Comparison of ENCODE assay signal across 32 cellular contexts in genomic region chr7:82625377-82625776, GRCh38.
DNase-seq lines count a peak whose midpoint lies in the region; ATAC-seq and TF ChIP-seq lines count a peak whose summit lies in the region.
"Had no signal": no experiment of that assay in that cellular context is flagged by ENCODE, and none has a peak within 500 bp of the region (broad histone marks: within the 10 kb centered on the region; RNA-seq: fewer than 3 reads in every experiment).

No MANE protein-coding gene starts in this region.

- TF ChIP-seq CTCF in BE2C (IDR thresholded peaks at IDR 0.05; ENCODE audit: low read depth, low read length) (peak; percentile 23; the same call in 1 of the 2 replicates), LNCAP (IDR thresholded peaks at IDR 0.05) (peak; percentile 37; the same call in 1 of the 2 replicates), choroid plexus epithelial cell (conservative IDR thresholded peaks at IDR 0.05; ENCODE audit: low read depth, low read length) (peak; percentile 32), mesothelial cell of epicardium (IDR thresholded peaks at IDR 0.05; ENCODE audit: unreplicated experiment) (no peak)

- H3K4me1 Mint-ChIP-seq in mesothelial cell of epicardium, result no peaks in the 10 kb centered on the region
- H3K4me1 Mint-ChIP-seq: activated CD4-positive, alpha-beta T cell treated with anti-CD3 and anti-CD28 coated beads, Interleukin-2, amount 10 ng/mL, durations not matched to agents 24 days and 14 days; activated naive CD8-positive, alpha-beta T cell treated with anti-CD3 and anti-CD28 coated beads for 36 hours; stimulated activated memory B cell treated with anti-CD40 and anti-IgM and Interleukin-4, amounts not matched to agents 10 μg/mL and 1 μg/mL and 100 μg/mL, for 72 hours had no signal

- DNase-seq in BE2C (no peak), choroid plexus epithelial cell (ENCODE audit: low read depth) (peak; percentile 18), iris pigment epithelial cell (ENCODE audit: low read depth) (peak; percentile 20), mesothelial cell of epicardium (ENCODE audit: low spot score in 2 of 2, unreplicated experiment in 2 of 2) (no peak)
- DNase-seq: activated CD4-positive, alpha-beta T cell treated with anti-CD3 and anti-CD28 coated beads, Interleukin-2, amount 10 ng/mL, durations not matched to agents 24 days and 14 days; activated effector memory CD4-positive, alpha-beta T cell treated with anti-CD3 and anti-CD28 coated beads, Interleukin-2, amount 50 U/mL, for 16 hours; activated naive CD8-positive, alpha-beta T cell treated with anti-CD3 and anti-CD28 coated beads for 36 hours; activated T-cell treated with anti-CD3 and anti-CD28 coated beads, Interleukin-2, amount 50 U/mL, for 24 hours; aorta; cortex of kidney; effector memory CD8-positive, alpha-beta T cell; gastrocnemius medialis; H7; left colon; MV-4-11; NCI-H1694; NCI-H82; occipital lobe; psoas muscle; RPMI8226; SJCRH30; substantia nigra; T1000 had no signal

- no peaks in the 10 kb centered on the region for H3K27me3 Mint-ChIP-seq in mesothelial cell of epicardium (ENCODE audit: low read depth)
- H3K27me3 Mint-ChIP-seq: activated CD4-positive, alpha-beta T cell treated with anti-CD3 and anti-CD28 coated beads, Interleukin-2, amount 10 ng/mL, durations not matched to agents 24 days and 14 days; activated naive CD8-positive, alpha-beta T cell treated with anti-CD3 and anti-CD28 coated beads for 36 hours; activated T-cell treated with anti-CD3 and anti-CD28 coated beads, Interleukin-2, amount 50 U/mL, for 24 hours; effector memory CD8-positive, alpha-beta T cell; natural killer cell treated with Interleukin-12 subunit alpha and Interleukin-12 subunit beta and Interleukin-15 and Interleukin-18, amount 100 ng/mL, for 72 hours; stimulated activated memory B cell treated with anti-CD40 and anti-IgM and Interleukin-4, amounts not matched to agents 10 μg/mL and 1 μg/mL and 100 μg/mL, for 72 hours; type B pancreatic cell had no signal

- H3K36me3 Mint-ChIP-seq in mesothelial cell of epicardium, result no peaks in the 10 kb centered on the region
- H3K36me3 Mint-ChIP-seq: activated naive CD8-positive, alpha-beta T cell treated with anti-CD3 and anti-CD28 coated beads for 36 hours; natural killer cell treated with Interleukin-12 subunit alpha and Interleukin-12 subunit beta and Interleukin-15 and Interleukin-18, amount 100 ng/mL, for 72 hours; stimulated activated memory B cell treated with anti-CD40 and anti-IgM and Interleukin-4, amounts not matched to agents 10 μg/mL and 1 μg/mL and 100 μg/mL, for 72 hours; type B pancreatic cell had no signal

- no peak overlapping the region for H3K4me3 Mint-ChIP-seq in mesothelial cell of epicardium
- H3K4me3 Mint-ChIP-seq: activated CD4-positive, alpha-beta T cell treated with anti-CD3 and anti-CD28 coated beads, Interleukin-2, amount 10 ng/mL, durations not matched to agents 24 days and 14 days; activated naive CD8-positive, alpha-beta T cell treated with anti-CD3 and anti-CD28 coated beads for 36 hours; activated T-cell treated with anti-CD3 and anti-CD28 coated beads, Interleukin-2, amount 50 U/mL, for 24 hours; effector memory CD8-positive, alpha-beta T cell; natural killer cell treated with Interleukin-12 subunit alpha and Interleukin-12 subunit beta and Interleukin-15 and Interleukin-18, amount 100 ng/mL, for 72 hours; stimulated activated memory B cell treated with anti-CD40 and anti-IgM and Interleukin-4, amounts not matched to agents 10 μg/mL and 1 μg/mL and 100 μg/mL, for 72 hours; type B pancreatic cell had no signal

- H3K4me3 ChIP-seq in BE2C (ENCODE audit: low read depth, low read length) (no peak overlapping the region), choroid plexus epithelial cell (ENCODE audit: low read depth, low read length) (no peak overlapping the region)
- H3K4me3 ChIP-seq: cardiac muscle cell, gastrocnemius medialis, psoas muscle, SJCRH30 had no signal

- ATAC-seq in GM19455 (IDR thresholded peaks at IDR 0.05; ENCODE audit: unreplicated experiment) (no peak), HG03432 (IDR thresholded peaks at IDR 0.05; ENCODE audit: unreplicated experiment) (no peak), GM21737 (IDR thresholded peaks at IDR 0.05; ENCODE audit: unreplicated experiment) (no peak)
- ATAC-seq: effector memory CD8-positive, alpha-beta T cell; esophagus mucosa; gastrocnemius medialis; left colon; natural killer cell treated with Interleukin-12 subunit alpha and Interleukin-12 subunit beta and Interleukin-15 and Interleukin-18, amount 100 ng/mL, for 72 hours; psoas muscle; stimulated activated memory B cell treated with anti-CD40 and anti-IgM and Interleukin-4, amounts not matched to agents 10 μg/mL and 1 μg/mL and 100 μg/mL, for 72 hours had no signal

- H3K27me3 ChIP-seq in BE2C, result no peaks in the 10 kb centered on the region
- H3K27me3 ChIP-seq: cardiac muscle cell, gastrocnemius medialis, SJCRH30 had no signal

- peaks cover 8% of the 10 kb centered on the region; the same call in 1 of the 2 replicates for H3K4me1 ChIP-seq in BE2C
- H3K4me1 ChIP-seq: gastrocnemius medialis, psoas muscle had no signal

- H3K9me3 ChIP-seq in BE2C, result no peaks in the 10 kb centered on the region
- H3K9me3 ChIP-seq: gastrocnemius medialis, psoas muscle, SJCRH30 had no signal

- no peak overlapping the region for H3K27ac Mint-ChIP-seq in mesothelial cell of epicardium
- H3K27ac Mint-ChIP-seq: activated CD4-positive, alpha-beta T cell treated with anti-CD3 and anti-CD28 coated beads, Interleukin-2, amount 10 ng/mL, durations not matched to agents 24 days and 14 days; activated naive CD8-positive, alpha-beta T cell treated with anti-CD3 and anti-CD28 coated beads for 36 hours; activated T-cell treated with anti-CD3 and anti-CD28 coated beads, Interleukin-2, amount 50 U/mL, for 24 hours; effector memory CD8-positive, alpha-beta T cell; natural killer cell treated with Interleukin-12 subunit alpha and Interleukin-12 subunit beta and Interleukin-15 and Interleukin-18, amount 100 ng/mL, for 72 hours; stimulated activated memory B cell treated with anti-CD40 and anti-IgM and Interleukin-4, amounts not matched to agents 10 μg/mL and 1 μg/mL and 100 μg/mL, for 72 hours; type B pancreatic cell had no signal

- no peaks in the 10 kb centered on the region for H3K36me3 ChIP-seq in BE2C
- H3K36me3 ChIP-seq: cardiac muscle cell, gastrocnemius medialis, SJCRH30 had no signal

- H3K9me3 Mint-ChIP-seq in mesothelial cell of epicardium, result peaks cover 13% of the 10 kb centered on the region
- H3K9me3 Mint-ChIP-seq: activated CD4-positive, alpha-beta T cell treated with anti-CD3 and anti-CD28 coated beads, Interleukin-2, amount 10 ng/mL, durations not matched to agents 24 days and 14 days; activated T-cell treated with anti-CD3 and anti-CD28 coated beads, Interleukin-2, amount 50 U/mL, for 24 hours; natural killer cell treated with Interleukin-12 subunit alpha and Interleukin-12 subunit beta and Interleukin-15 and Interleukin-18, amount 100 ng/mL, for 72 hours; stimulated activated memory B cell treated with anti-CD40 and anti-IgM and Interleukin-4, amounts not matched to agents 10 μg/mL and 1 μg/mL and 100 μg/mL, for 72 hours; type B pancreatic cell had no signal

Comparison
In these comparisons a context has a peak if more than half of its experiments do, and no peak if none do; other contexts are left out.
1. DNase-seq: peak in choroid plexus epithelial cell (single experiment) and iris pigment epithelial cell (single experiment); none in BE2C (single experiment) and mesothelial cell of epicardium (0 of 2).